1 cellular context compared by ENCODE assay signal in genomic region chr15:34944946-34945345, GRCh38.
TF ChIP-seq lines count a peak whose summit lies in the region.

No MANE protein-coding gene starts in this region.

TF ChIP-seq in GM12878, 131 proteins besides CTCF, POLR2A, EP300 and RAD21 (continued from another document):
- TF ChIP-seq, protein P1, sequence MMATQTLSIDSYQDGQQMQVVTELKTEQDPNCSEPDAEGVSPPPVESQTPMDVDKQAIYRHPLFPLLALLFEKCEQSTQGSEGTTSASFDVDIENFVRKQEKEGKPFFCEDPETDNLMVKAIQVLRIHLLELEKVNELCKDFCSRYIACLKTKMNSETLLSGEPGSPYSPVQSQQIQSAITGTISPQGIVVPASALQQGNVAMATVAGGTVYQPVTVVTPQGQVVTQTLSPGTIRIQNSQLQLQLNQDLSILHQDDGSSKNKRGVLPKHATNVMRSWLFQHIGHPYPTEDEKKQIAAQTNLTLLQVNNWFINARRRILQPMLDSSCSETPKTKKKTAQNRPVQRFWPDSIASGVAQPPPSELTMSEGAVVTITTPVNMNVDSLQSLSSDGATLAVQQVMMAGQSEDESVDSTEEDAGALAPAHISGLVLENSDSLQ (IDR thresholded peaks at IDR 0.05): no peak
- TF ChIP-seq HDAC2 (IDR thresholded peaks at IDR 0.05) (no peak), FOXM1 (IDR thresholded peaks at IDR 0.05; ENCODE audit: low read depth, low read length) (no peak), CREM (IDR thresholded peaks at IDR 0.05; ENCODE audit: low read depth) (no peak), SPI1 (IDR thresholded peaks at IDR 0.05; ENCODE audit: borderline replicate concordance, insufficient read depth, low read depth, low read length) (no peak), RAD51 (IDR thresholded peaks at IDR 0.05) (no peak)
